ENCODE assay signal across 23 cellular contexts in genomic region chr6:674406-674805, GRCh38. TPM values are rescaled to one million over a fixed set of nuclear protein-coding genes. Genes with fewer than 3 reads are reported as not detected.
"Had no signal": no experiment of that assay in that cellular context is flagged by ENCODE, and none has a peak within 500 bp of the region (broad histone marks: within the 10 kb centered on the region; RNA-seq: fewer than 3 reads in every experiment).

No MANE protein-coding gene starts in this region.

- H3K36me3 ChIP-seq: left ventricle myocardium inferior, thoracic aorta, uterus had no signal

- H3K9me3 ChIP-seq: uterus had no signal

- H3K4me1 Mint-ChIP-seq: activated naive CD4-positive, alpha-beta T cell treated with anti-CD3 and anti-CD28 coated beads, Interleukin-2, amount 10 ng/mL, durations not matched to agents 7 days and 5 days had no signal

- H3K27me3 ChIP-seq: uterus had no signal

- H3K27me3 Mint-ChIP-seq: activated CD4-positive, alpha-beta memory T cell treated with anti-CD3 and anti-CD28 coated beads for 36 hours; activated naive CD4-positive, alpha-beta T cell treated with anti-CD3 and anti-CD28 coated beads, Interleukin-2, amount 10 ng/mL, durations not matched to agents 7 days and 5 days; central memory CD8-positive, alpha-beta T cell; dendritic cell treated with granulocyte-macrophage colony-stimulating factor and Interleukin-4, amounts not matched to agents 40 ng/mL and 50 ng/mL, for 4 days; stimulated activated naive CD8-positive, alpha-beta T cell treated with anti-CD3 and anti-CD28 coated beads, Interleukin-15, Interleukin-2, amounts not matched to agents 100 ng/mL and 50 ng/mL, for 24 hours; type B pancreatic cell had no signal

- H3K27ac Mint-ChIP-seq: activated naive CD4-positive, alpha-beta T cell treated with anti-CD3 and anti-CD28 coated beads, Interleukin-2, amount 10 ng/mL, durations not matched to agents 7 days and 5 days; dendritic cell treated with granulocyte-macrophage colony-stimulating factor and Interleukin-4, amounts not matched to agents 40 ng/mL and 50 ng/mL, for 4 days; nephron; type B pancreatic cell had no signal

- H3K4me3 ChIP-seq: left ventricle myocardium inferior, lung, thoracic aorta, uterus had no signal

- ATAC-seq: right cardiac atrium had no signal

- H3K9me3 Mint-ChIP-seq: activated CD4-positive, alpha-beta memory T cell treated with anti-CD3 and anti-CD28 coated beads for 36 hours; activated naive CD4-positive, alpha-beta T cell treated with anti-CD3 and anti-CD28 coated beads, Interleukin-2, amount 10 ng/mL, durations not matched to agents 7 days and 5 days; central memory CD8-positive, alpha-beta T cell; dendritic cell treated with granulocyte-macrophage colony-stimulating factor and Interleukin-4, amounts not matched to agents 40 ng/mL and 50 ng/mL, for 4 days had no signal

- H3K4me3 Mint-ChIP-seq: activated CD4-positive, alpha-beta memory T cell treated with anti-CD3 and anti-CD28 coated beads for 36 hours; activated naive CD4-positive, alpha-beta T cell treated with anti-CD3 and anti-CD28 coated beads, Interleukin-2, amount 10 ng/mL, durations not matched to agents 7 days and 5 days; central memory CD8-positive, alpha-beta T cell; dendritic cell treated with granulocyte-macrophage colony-stimulating factor and Interleukin-4, amounts not matched to agents 40 ng/mL and 50 ng/mL, for 4 days; nephron; stimulated activated naive CD8-positive, alpha-beta T cell treated with anti-CD3 and anti-CD28 coated beads, Interleukin-15, Interleukin-2, amounts not matched to agents 100 ng/mL and 50 ng/mL, for 24 hours; type B pancreatic cell had no signal

- DNase-seq: activated CD4-positive, alpha-beta T cell treated with anti-CD3 and anti-CD28 coated beads for 4 hours; activated CD8-positive, alpha-beta memory T cell treated with anti-CD3 and anti-CD28 coated beads, Interleukin-2, amount 50 U/mL, for 48 hours; activated effector memory CD4-positive, alpha-beta T cell treated with anti-CD3 and anti-CD28 coated beads, Interleukin-2, amount 50 U/mL, for 16 hours; activated naive CD4-positive, alpha-beta T cell treated with anti-CD3 and anti-CD28 coated beads, Interleukin-2, amount 10 ng/mL, durations not matched to agents 7 days and 5 days; amygdala; islet precursor cell; left ventricle myocardium inferior; posterior cingulate gyrus; right cardiac atrium; T-helper 1 cell; uterus had no signal

- H3K27ac ChIP-seq: left ventricle myocardium inferior, thoracic aorta, uterus had no signal

- FAIRE-seq: bronchial epithelial cell, endometrium, frontal cortex had no signal

RNA-seq across cellular contexts. Expression of gene HUS1B, which starts 17.5 kb away (rescaled TPM):
- total RNA-seq: epithelial cell of proximal tubule, left ventricle myocardium inferior had no signal
- polyA plus RNA-seq: right cardiac atrium had no signal
